9 cellular contexts compared by ENCODE assay signal in the genomic region with DNA sequence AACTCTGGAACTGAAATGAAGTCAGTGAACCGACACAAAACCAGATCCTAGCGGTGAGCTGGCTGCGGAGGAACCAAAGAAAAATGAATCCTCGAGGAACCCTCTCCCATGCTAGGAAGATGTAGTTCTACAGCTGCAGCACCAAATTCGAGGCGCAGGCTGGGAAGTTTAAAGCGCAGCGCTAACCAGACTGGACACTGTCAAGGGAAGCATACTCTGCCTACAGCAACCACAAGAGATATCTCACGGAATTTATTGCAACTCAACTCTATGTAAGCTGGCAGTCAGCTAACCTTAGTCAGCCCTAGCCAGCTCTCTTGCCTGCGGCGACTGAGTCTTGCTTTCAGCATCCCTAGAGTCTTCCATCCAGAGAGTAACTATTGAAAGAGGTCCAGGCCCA. TPM values are rescaled to one million over a fixed set of nuclear protein-coding genes. Genes with fewer than 3 reads are reported as not detected.
DNase-seq lines count a peak whose midpoint lies in the region; ATAC-seq, FAIRE-seq and TF ChIP-seq lines count a peak whose summit lies in the region.
"Had no signal": no experiment of that assay in that cellular context is flagged by ENCODE, and none has a peak within 500 bp of the region (broad histone marks: within the 10 kb centered on the region; RNA-seq: fewer than 3 reads in every experiment).

No MANE protein-coding gene starts in this region.

- H3K4me1 Mint-ChIP-seq in activated naive CD4-positive, alpha-beta T cell treated with anti-CD3 and anti-CD28 coated beads for 36 hours (ENCODE audit: low read depth): peaks cover 23% of the 10 kb centered on the region
- peaks cover 10% of the 10 kb centered on the region for H3K4me1 Mint-ChIP-seq in type B pancreatic cell (ENCODE audit: unreplicated experiment)

- no peaks in the 10 kb centered on the region for H3K36me3 Mint-ChIP-seq in activated naive CD4-positive, alpha-beta T cell treated with anti-CD3 and anti-CD28 coated beads for 36 hours (ENCODE audit: low read depth)
- no peaks in the 10 kb centered on the region for H3K36me3 Mint-ChIP-seq in type B pancreatic cell

- H3K36me3 ChIP-seq in duodenal mucosa (ENCODE audit: control insufficient read depth in 1 of 2, insufficient read depth in 2 of 2, low read length in 2 of 2) (no peaks in the 10 kb centered on the region), mesodermal cell (ENCODE audit: control insufficient read depth, insufficient read depth, low read length) (no peaks in the 10 kb centered on the region)
- H3K36me3 ChIP-seq: BLaER1 treated with 17β-estradiol and CSF1 and Interleukin-3, amounts not matched to agents 10 nM and 100 nM had no signal

- no peak for TF ChIP-seq CTCF in type B pancreatic cell (conservative IDR thresholded peaks at IDR 0.05)

- H3K27ac Mint-ChIP-seq in activated naive CD4-positive, alpha-beta T cell treated with anti-CD3 and anti-CD28 coated beads for 36 hours: no peak overlapping the region
- H3K27ac Mint-ChIP-seq in type B pancreatic cell: peak overlapping the region; percentile 19

- CTCF ChIA-PET in activated naive CD4-positive, alpha-beta T cell treated with anti-CD3 and anti-CD28 coated beads for 36 hours (lab: Charles Lee): interaction anchor here (2.9 kb wide), 1 partner anchor 1535 kb away, joined by 6 read pairs; no protein-coding TSS in a partner anchor

- peak overlapping the region; percentile 87 for H3K4me3 Mint-ChIP-seq in activated naive CD4-positive, alpha-beta T cell treated with anti-CD3 and anti-CD28 coated beads for 36 hours
- peak overlapping the region; percentile 88 for H3K4me3 Mint-ChIP-seq in type B pancreatic cell

- peaks cover 51% of the 10 kb centered on the region for H3K27me3 Mint-ChIP-seq in activated naive CD4-positive, alpha-beta T cell treated with anti-CD3 and anti-CD28 coated beads for 36 hours (ENCODE audit: low read depth)
- peaks cover 71% of the 10 kb centered on the region for H3K27me3 Mint-ChIP-seq in type B pancreatic cell

- no peak for ATAC-seq in GM19351 (IDR thresholded peaks at IDR 0.05; ENCODE audit: unreplicated experiment)

- no peak for DNase-seq in activated naive CD4-positive, alpha-beta T cell treated with anti-CD3 and anti-CD28 coated beads for 36 hours
- DNase-seq in activated naive CD4-positive, alpha-beta T cell (lab: John Stamatoyannopoulos, UW): no peak
- DNase-seq in type B pancreatic cell (ENCODE audit: extremely low spot score, unreplicated experiment) (no peak), NCI-H1417 (lab: John Stamatoyannopoulos, UW) (no peak), GM12892 (ENCODE audit: insufficient read length) (no peak)

- intact Hi-C loops in activated naive CD4-positive, alpha-beta T cell treated with anti-CD3 and anti-CD28 coated beads for 36 hours (cut with micrococcal nuclease): loop anchor here (5.0 to 10.0 kb wide), 5 partner anchors 1148 to 1998 kb away; no protein-coding TSS in a partner anchor

- H3K9ac ChIP-seq in duodenal mucosa (ENCODE audit: low read depth in 1 of 2, low read length in 2 of 2): no peak overlapping the region

- H3K27me3 ChIP-seq in duodenal mucosa (ENCODE audit: control insufficient read depth in 1 of 2, insufficient read depth in 2 of 2, low read length in 2 of 2): peaks cover 38 to 48% of the 10 kb centered on the region in 2 donors

- H3K9me3 Mint-ChIP-seq in activated naive CD4-positive, alpha-beta T cell treated with anti-CD3 and anti-CD28 coated beads for 36 hours: no peaks in the 10 kb centered on the region
- H3K9me3 Mint-ChIP-seq in type B pancreatic cell: no peaks in the 10 kb centered on the region

- no peaks in the 10 kb centered on the region for H3K9me3 ChIP-seq in duodenal mucosa (ENCODE audit: control insufficient read depth in 1 of 2, low read length in 2 of 2)
- H3K9me3 ChIP-seq in mesodermal cell (ENCODE audit: control insufficient read depth, low read length): no peaks in the 10 kb centered on the region

- WGBS in mesodermal cell (ENCODE audit: insufficient coverage in 2 of 2), 2 experiments: 62% methylated on average over 9 to 10 of the region's 11 CpGs

- H3K4me1 ChIP-seq in duodenal mucosa (ENCODE audit: control insufficient read depth in 1 of 2, insufficient read depth in 2 of 2, low read length in 2 of 2) (peaks cover 8 to 14% of the 10 kb centered on the region in 2 donors), mesodermal cell (ENCODE audit: control insufficient read depth, insufficient read depth, low read length, poor library complexity, severe bottlenecking) (peaks cover 4% of the 10 kb centered on the region)

- H3K4me3 ChIP-seq in duodenal mucosa (ENCODE audit: low read depth in 1 of 2, low read length in 2 of 2) (peak overlapping the region; percentile 75), mesodermal cell (ENCODE audit: extremely low read depth, insufficient read depth, low read length, poor library complexity, severe bottlenecking) (peak overlapping the region; percentile 48)

- no peak for TF ChIP-seq POLR2A in GM12892 (IDR thresholded peaks at IDR 0.05; ENCODE audit: low read depth, low read length)

- FAIRE-seq in GM12892 (lab: Jason Lieb, UNC): no peak

- H3K27ac ChIP-seq in duodenal mucosa (ENCODE audit: low read depth, low read length) (no peak overlapping the region), mesodermal cell (ENCODE audit: low read depth, low read length, severe bottlenecking) (no peak overlapping the region)

RNA-seq across cellular contexts. Expression of a gene that starts 3.7 kb away (rescaled TPM):
- total RNA-seq in activated naive CD4-positive, alpha-beta T cell treated with anti-CD3 and anti-CD28 coated beads for 36 hours: not detected
- 0.41 TPM for polyA plus RNA-seq in mesodermal cell (2013, experiment 1 of 2)
- 0.35 TPM for polyA plus RNA-seq in mesodermal cell (2013, experiment 2 of 2)
- total RNA-seq in type B pancreatic cell (ENCODE audit: low replicate concordance): 1.9 and 5.5 TPM in 2 replicates
- not detected for polyA plus RNA-seq in GM12892 (2012; ENCODE audit: missing spikeins)
